In the genomic region with DNA sequence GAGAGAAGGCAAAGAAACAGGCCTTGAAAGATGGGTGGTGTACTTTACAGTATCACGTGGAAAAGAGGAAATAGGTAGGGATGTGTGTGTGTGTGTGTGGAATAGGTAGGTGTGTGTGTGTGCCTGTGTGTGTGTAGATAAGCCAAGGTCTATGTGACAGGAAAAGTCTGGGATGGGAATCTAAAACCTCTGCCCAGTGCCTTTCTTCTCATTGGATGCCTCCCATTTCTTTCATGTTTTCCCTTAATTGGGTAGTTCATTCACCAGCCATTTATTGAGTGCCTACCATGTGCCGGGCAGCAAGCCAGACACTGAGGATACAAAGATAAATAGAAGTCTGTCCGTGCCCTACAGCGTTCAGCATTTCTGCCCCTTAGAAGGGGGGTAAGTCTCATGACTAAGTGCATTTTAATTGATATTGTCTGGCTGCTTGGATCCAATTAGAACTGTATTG, we compare ENCODE assay signal across 8 cellular contexts. TPM values are rescaled to one million over a fixed set of nuclear protein-coding genes. Genes with fewer than 3 reads are reported as not detected.
A peak's percentile ranks its signal among the peaks of the same experiment; 100 is the strongest.
DNase-seq lines count a peak whose midpoint lies in the region; ATAC-seq and TF ChIP-seq lines count a peak whose summit lies in the region.

No MANE protein-coding gene starts in this region.

- no peak for ATAC-seq in HG03432 (IDR thresholded peaks at IDR 0.05; ENCODE audit: unreplicated experiment)
- ATAC-seq in HG03565 (IDR thresholded peaks at IDR 0.05; ENCODE audit: unreplicated experiment) = no peak

- no peaks in the 10 kb centered on the region for H3K9me3 Mint-ChIP-seq in osteocyte (ENCODE audit: unreplicated experiment)

- peaks cover 6% of the 10 kb centered on the region for H3K36me3 Mint-ChIP-seq in osteocyte (ENCODE audit: unreplicated experiment)

- H3K27me3 Mint-ChIP-seq in osteocyte (ENCODE audit: unreplicated experiment) = no peaks in the 10 kb centered on the region

- intact Hi-C loops in esophagus muscularis mucosa (cut with DNase I) = no loop called here

- H3K4me3 Mint-ChIP-seq in osteocyte (ENCODE audit: unreplicated experiment) = peak overlapping the region; percentile 97

- H3K9me3 ChIP-seq in esophagus muscularis mucosa = no peaks in the 10 kb centered on the region

- peaks cover 21 to 40% (median 29%) of the 10 kb centered on the region in 4 donors for H3K4me1 ChIP-seq in esophagus muscularis mucosa

- no peaks in the 10 kb centered on the region for H3K27me3 ChIP-seq in esophagus muscularis mucosa

- in situ Hi-C loops in SK-MEL-5 (cut with HindIII; ENCODE audit: low pct_unique_long_range_greater_than_20kb, low sequenced_read_pairs) = no loop called here

- DNase-seq in SK-MEL-5 (ENCODE audit: low read depth, low spot score) (peak; percentile 63), esophagus muscularis mucosa (ENCODE audit: extremely low spot score) (no peak), osteocyte (ENCODE audit: extremely low spot score, unreplicated experiment) (no peak), retina (no peak), NCI-H446 (lab: John Stamatoyannopoulos, UW) (no peak)

- no peak for TF ChIP-seq EP300 in esophagus muscularis mucosa (IDR thresholded peaks at IDR 0.05)

- TF ChIP-seq POLR2A in esophagus muscularis mucosa (IDR thresholded peaks at IDR 0.05; ENCODE audit: low read depth) = no peak

- H3K27ac ChIP-seq in esophagus muscularis mucosa (replicated peaks in 1 of 4) = peak overlapping the region; percentile 85 to 94 (median 88)

- H3K36me3 ChIP-seq in esophagus muscularis mucosa = peaks cover 0 to 35% (median 18%) of the 10 kb centered on the region in 4 donors

- WGBS in esophagus muscularis mucosa = 36% methylated on average over 4 of the region's 4 CpGs

- H3K4me3 ChIP-seq in GM12875 (ENCODE audit: low read depth, low read length) (peak overlapping the region; percentile 95), esophagus muscularis mucosa (peak overlapping the region; percentile 60 to 84 (median 68))

- peaks cover 26% of the 10 kb centered on the region for H3K4me1 Mint-ChIP-seq in osteocyte (ENCODE audit: unreplicated experiment)

- peak overlapping the region; percentile 98 for H3K27ac Mint-ChIP-seq in osteocyte (ENCODE audit: unreplicated experiment)

- no peak for TF ChIP-seq CTCF in GM12875 (IDR thresholded peaks at IDR 0.05; ENCODE audit: borderline replicate concordance, insufficient read depth, low read depth, low read length)
- no peak for TF ChIP-seq CTCF in esophagus muscularis mucosa (IDR thresholded peaks at IDR 0.05)
- no peak for TF ChIP-seq CTCF in osteocyte (IDR thresholded peaks at IDR 0.05)

RNA-seq across cellular contexts. Expression of a gene that starts 1.0 kb away (rescaled TPM):
- 86.1 and 90.1 TPM in 2 replicates for total RNA-seq in SK-MEL-5 (2014; rRNA removed; shearing (Covaris generic))
- polyA plus RNA-seq in SK-MEL-5 (2015; cell fraction: cytosol; rRNA removed) = 98.8 and 107 TPM in 2 replicates
- 95.8 and 98.5 TPM in 2 replicates for polyA plus RNA-seq in SK-MEL-5 (2015; cell fraction: nucleus; rRNA removed)
- 10 to 100 TPM; 25.3 to 36.8 (median 28.3) TPM for total RNA-seq in esophagus muscularis mucosa
- total RNA-seq in osteocyte = 57.0 and 62.0 TPM in 2 replicates

RNA-seq across cellular contexts. Expression of a gene that starts 31.9 kb away (rescaled TPM):
- total RNA-seq in SK-MEL-5 (2014; rRNA removed; shearing (Covaris generic)) = 31.1 and 35.4 TPM in 2 replicates
- 64.0 and 69.7 TPM in 2 replicates for polyA plus RNA-seq in SK-MEL-5 (2015; cell fraction: cytosol; rRNA removed)
- 34.1 and 42.2 TPM in 2 replicates for polyA plus RNA-seq in SK-MEL-5 (2015; cell fraction: nucleus; rRNA removed)
- 10 to 100 TPM; 15.8 to 35.6 (median 25.5) TPM for total RNA-seq in esophagus muscularis mucosa
- 39.4 and 41.7 TPM in 2 replicates for total RNA-seq in osteocyte

RNA-seq across cellular contexts. Expression of a gene that starts 48.4 kb away (rescaled TPM):
- 31.8 and 38.5 TPM in 2 replicates for total RNA-seq in SK-MEL-5 (2014; rRNA removed; shearing (Covaris generic))
- polyA plus RNA-seq in SK-MEL-5 (2015; cell fraction: cytosol; rRNA removed) = 83.7 and 101 TPM in 2 replicates
- 30.4 and 40.4 TPM in 2 replicates for polyA plus RNA-seq in SK-MEL-5 (2015; cell fraction: nucleus; rRNA removed)
- total RNA-seq in esophagus muscularis mucosa (10 to 100 TPM; 21.7 to 31.0 (median 27.5) TPM), osteocyte (128 and 132 TPM in 2 replicates)

RNA-seq across cellular contexts. Expression of a gene that starts 49.6 kb away (rescaled TPM):
- 31.5 and 38.6 TPM in 2 replicates for total RNA-seq in SK-MEL-5 (2014; rRNA removed; shearing (Covaris generic))
- 45.2 and 50.8 TPM in 2 replicates for polyA plus RNA-seq in SK-MEL-5 (2015; cell fraction: cytosol; rRNA removed)
- polyA plus RNA-seq in SK-MEL-5 (2015; cell fraction: nucleus; rRNA removed) = 127 and 129 TPM in 2 replicates
- total RNA-seq in esophagus muscularis mucosa (10 to 100 TPM; 23.3 to 37.6 (median 30.1) TPM), osteocyte (38.4 and 39.2 TPM in 2 replicates)

RNA-seq across cellular contexts. Expression of a gene that starts 50.0 kb away (rescaled TPM):
- total RNA-seq in SK-MEL-5 (2014; rRNA removed; shearing (Covaris generic)) = 51.6 and 64.4 TPM in 2 replicates
- 28.6 and 29.5 TPM in 2 replicates for polyA plus RNA-seq in SK-MEL-5 (2015; cell fraction: cytosol; rRNA removed)
- 16.9 and 37.4 TPM in 2 replicates for polyA plus RNA-seq in SK-MEL-5 (2015; cell fraction: nucleus; rRNA removed)
- total RNA-seq in esophagus muscularis mucosa = 10 to 100 TPM in 1 of 4 donors, 1 to 10 TPM in 3; 5.4 to 13.2 (median 9.5) TPM
- total RNA-seq in osteocyte = 27.0 and 27.3 TPM in 2 replicates
